24 cellular contexts compared by ENCODE assay signal in genomic region chr21:33355996-33356395, GRCh38.
"Had no signal": no experiment of that assay in that cellular context is flagged by ENCODE, and none has a peak within 500 bp of the region (broad histone marks: within the 10 kb centered on the region; RNA-seq: fewer than 3 reads in every experiment).

No MANE protein-coding gene starts in this region.

- H3K9ac ChIP-seq: parathyroid adenoma had no signal

- H3K27ac Mint-ChIP-seq: immature natural killer cell; natural killer cell treated with Interleukin-12 subunit alpha and Interleukin-12 subunit beta and Interleukin-15 and Interleukin-18, amount 100 ng/mL, for 72 hours had no signal

- H3K9me3 Mint-ChIP-seq: activated naive CD8-positive, alpha-beta T cell treated with anti-CD3 and anti-CD28 coated beads, Interleukin-2, amount 50 U/mL, for 24 hours; immature natural killer cell; natural killer cell treated with Interleukin-12 subunit alpha and Interleukin-12 subunit beta and Interleukin-15 and Interleukin-18, amount 100 ng/mL, for 72 hours; stimulated activated effector memory CD8-positive, alpha-beta T cell treated with anti-CD3 and anti-CD28 coated beads, Interleukin-12 subunit alpha, Interleukin-12 subunit beta, amount 100 ng/mL, for 72 hours had no signal

- H3K27me3 ChIP-seq: foreskin keratinocyte, stomach, vagina had no signal

- H3K79me2 ChIP-seq: parathyroid adenoma had no signal

- H3K4me1 Mint-ChIP-seq: stimulated activated effector memory CD8-positive, alpha-beta T cell treated with anti-CD3 and anti-CD28 coated beads, Interleukin-12 subunit alpha, Interleukin-12 subunit beta, amount 100 ng/mL, for 72 hours had no signal

- H3K4me3 Mint-ChIP-seq: activated naive CD8-positive, alpha-beta T cell treated with anti-CD3 and anti-CD28 coated beads, Interleukin-2, amount 50 U/mL, for 24 hours; immature natural killer cell; natural killer cell treated with Interleukin-12 subunit alpha and Interleukin-12 subunit beta and Interleukin-15 and Interleukin-18, amount 100 ng/mL, for 72 hours; stimulated activated effector memory CD8-positive, alpha-beta T cell treated with anti-CD3 and anti-CD28 coated beads, Interleukin-12 subunit alpha, Interleukin-12 subunit beta, amount 100 ng/mL, for 72 hours; type B pancreatic cell had no signal

- H3K36me3 Mint-ChIP-seq: natural killer cell treated with Interleukin-12 subunit alpha and Interleukin-12 subunit beta and Interleukin-15 and Interleukin-18, amount 100 ng/mL, for 72 hours had no signal

- H3K4me3 ChIP-seq: lung, skin epidermis, stomach, vagina had no signal

- H2AFZ ChIP-seq: parathyroid adenoma had no signal

- H3K27me3 Mint-ChIP-seq: activated naive CD8-positive, alpha-beta T cell treated with anti-CD3 and anti-CD28 coated beads, Interleukin-2, amount 50 U/mL, for 24 hours; natural killer cell treated with Interleukin-12 subunit alpha and Interleukin-12 subunit beta and Interleukin-15 and Interleukin-18, amount 100 ng/mL, for 72 hours; type B pancreatic cell had no signal

- H3K27ac ChIP-seq: foreskin keratinocyte, parathyroid adenoma, vagina, VCaP had no signal

- H3K9me3 ChIP-seq: stomach, vagina had no signal

- DNase-seq: activated CD4-positive, alpha-beta T cell treated with anti-CD3 and anti-CD28 coated beads, Interleukin-2, amount 50 U/mL, for 1 hour; activated CD8-positive, alpha-beta memory T cell treated with anti-CD3 and anti-CD28 coated beads for 24 hours; activated CD8-positive, alpha-beta memory T cell treated with anti-CD3 and anti-CD28 coated beads, Interleukin-2, amount 50 U/mL, for 4 hours; activated gamma-delta T cell; activated naive CD4-positive, alpha-beta T cell treated with anti-CD3 and anti-CD28 coated beads, Interleukin-2, amount 50 U/mL, for 16 hours; activated naive CD8-positive, alpha-beta T cell treated with anti-CD3 and anti-CD28 coated beads, Interleukin-2, amount 50 U/mL, for 24 hours; caudate nucleus; dermis blood vessel endothelial cell; effector memory CD4-positive, alpha-beta T cell; foreskin keratinocyte; immature natural killer cell; right cardiac atrium; stimulated activated CD4-positive, alpha-beta T cell treated with anti-CD3 and anti-CD28 coated beads, Interleukin-2, amount 100 ng/mL, for 24 hours; stomach had no signal

- ATAC-seq: activated CD4-positive, CD25-positive, alpha-beta regulatory T cell treated with anti-CD3 and anti-CD28 coated beads, Interleukin-2, amount 50 U/mL, for 24 hours; activated naive CD8-positive, alpha-beta T cell treated with anti-CD3 and anti-CD28 coated beads, Interleukin-2, amount 50 U/mL, for 24 hours; foreskin keratinocyte; left lobe of liver; natural killer cell treated with Interleukin-12 subunit alpha and Interleukin-12 subunit beta and Interleukin-15 and Interleukin-18, amount 100 ng/mL, for 72 hours; right cardiac atrium; stimulated activated effector memory CD8-positive, alpha-beta T cell treated with anti-CD3 and anti-CD28 coated beads, Interleukin-12 subunit alpha, Interleukin-12 subunit beta, amount 100 ng/mL, for 72 hours had no signal
